13 cellular contexts compared by ENCODE assay signal in genomic region chr17:65049085-65049756, GRCh38. TPM values are rescaled to one million over a fixed set of nuclear protein-coding genes. Genes with fewer than 3 reads are reported as not detected.
DNase-seq lines count a peak whose midpoint lies in the region; ATAC-seq and TF ChIP-seq lines count a peak whose summit lies in the region.
"Had no signal": no experiment of that assay in that cellular context is flagged by ENCODE, and none has a peak within 500 bp of the region (broad histone marks: within the 10 kb centered on the region; RNA-seq: fewer than 3 reads in every experiment).

No MANE protein-coding gene starts in this region.

- H3K9ac ChIP-seq in OCI-LY3 (ENCODE audit: low read length): peak overlapping the region; percentile 59; the same call in 1 of the 2 replicates
- H3K9ac ChIP-seq in endodermal cell (ENCODE audit: extremely low read depth, low read length, poor library complexity, severe bottlenecking): no peak overlapping the region

- CTCF ChIA-PET in activated naive CD4-positive, alpha-beta T cell treated with anti-CD3 and anti-CD28 coated beads for 36 hours (lab: Charles Lee): interaction anchor here (0.6 to 0.7 kb wide), 4 partner anchors 15 to 202 kb away, joined by 3 to 4 read pairs (median 4); no protein-coding TSS in a partner anchor

- ATAC-seq in upper lobe of left lung (ENCODE audit: low FRiP score in 2 of 2): no peak
- ATAC-seq in GM19328 (IDR thresholded peaks at IDR 0.05; ENCODE audit: unreplicated experiment): no peak
- no peak for ATAC-seq in GM21381 (IDR thresholded peaks at IDR 0.05; ENCODE audit: unreplicated experiment)
- ATAC-seq: Panc1 had no signal

- TF ChIP-seq CTCF in OCI-LY3 (IDR thresholded peaks at IDR 0.05; ENCODE audit: low read depth, low read length) (no peak), endodermal cell (conservative IDR thresholded peaks at IDR 0.05) (no peak), upper lobe of left lung (IDR thresholded peaks at IDR 0.05) (no peak)

- TF ChIP-seq POLR2A in upper lobe of left lung (IDR thresholded peaks at IDR 0.05): no peak

- no peak overlapping the region for H3K4me3 Mint-ChIP-seq in activated naive CD4-positive, alpha-beta T cell treated with anti-CD3 and anti-CD28 coated beads for 36 hours
- no peak overlapping the region for H3K4me3 Mint-ChIP-seq in endodermal cell

- H3K9me3 Mint-ChIP-seq in activated naive CD4-positive, alpha-beta T cell treated with anti-CD3 and anti-CD28 coated beads for 36 hours: no peaks in the 10 kb centered on the region
- no peaks in the 10 kb centered on the region for H3K9me3 Mint-ChIP-seq in endodermal cell

- H3K4me1 Mint-ChIP-seq in activated naive CD4-positive, alpha-beta T cell treated with anti-CD3 and anti-CD28 coated beads for 36 hours (ENCODE audit: low read depth): peaks cover 81% of the 10 kb centered on the region
- peaks cover 23% of the 10 kb centered on the region for H3K4me1 Mint-ChIP-seq in endodermal cell

- 72 to 76% methylated on average over 5 of the region's 5 CpGs for WGBS in endodermal cell (ENCODE audit: insufficient coverage in 1 of 2, insufficient read length in 1 of 2), 2 experiments
- WGBS in upper lobe of left lung, 2 donors: 67 to 73% methylated on average over 5 of the region's 5 CpGs

- H3K27ac Mint-ChIP-seq in activated naive CD4-positive, alpha-beta T cell treated with anti-CD3 and anti-CD28 coated beads for 36 hours: peak overlapping the region; percentile 67
- H3K27ac Mint-ChIP-seq in endodermal cell: no peak overlapping the region

- H3K9me3 ChIP-seq in OCI-LY3 (ENCODE audit: insufficient read depth, low read length): no peaks in the 10 kb centered on the region
- H3K9me3 ChIP-seq in endodermal cell (ENCODE audit: control insufficient read depth, low read length): no peaks in the 10 kb centered on the region
- no peaks in the 10 kb centered on the region for H3K9me3 ChIP-seq in upper lobe of left lung

- H3K4me3 ChIP-seq in OCI-LY3 (ENCODE audit: low read length) (peak overlapping the region; percentile 39), endodermal cell (ENCODE audit: low read length) (no peak overlapping the region), upper lobe of left lung (no peak overlapping the region)
- H3K4me3 ChIP-seq: skin epidermis had no signal

- H3K79me2 ChIP-seq in OCI-LY3 (ENCODE audit: low read length): peaks cover 97% of the 10 kb centered on the region

- DNase-seq in activated naive CD4-positive, alpha-beta T cell treated with anti-CD3 and anti-CD28 coated beads for 36 hours: no peak
- no peak for DNase-seq in activated naive CD4-positive, alpha-beta T cell treated with anti-CD3 and anti-CD28 coated beads, Interleukin-2, amount 50 U/mL, for 16 hours
- DNase-seq in endodermal cell: peak; percentile 21
- DNase-seq in upper lobe of left lung: no peak
- DNase-seq in NCI-H2029 (lab: John Stamatoyannopoulos, UW): no peak
- DNase-seq: caudate nucleus, NCI-H1048, WERI-Rb-1 had no signal

- peaks cover 49% of the 10 kb centered on the region for H3K36me3 Mint-ChIP-seq in activated naive CD4-positive, alpha-beta T cell treated with anti-CD3 and anti-CD28 coated beads for 36 hours (ENCODE audit: low read depth)
- H3K36me3 Mint-ChIP-seq in endodermal cell (ENCODE audit: low read depth): peaks cover 65% of the 10 kb centered on the region

- H3K4me1 ChIP-seq in OCI-LY3 (ENCODE audit: low read length) (peaks cover 43% of the 10 kb centered on the region), endodermal cell (ENCODE audit: control insufficient read depth, insufficient read depth, low read length) (peaks cover 6% of the 10 kb centered on the region), upper lobe of left lung (peaks cover 47 to 80% (median 72%) of the 10 kb centered on the region in 4 donors)

- intact Hi-C loops in activated naive CD4-positive, alpha-beta T cell treated with anti-CD3 and anti-CD28 coated beads for 36 hours (cut with micrococcal nuclease): loop anchor here (1.0 kb wide), 1 partner anchor 8 kb away; no protein-coding TSS in a partner anchor

- H3K36me3 ChIP-seq in OCI-LY3 (replicated peaks; ENCODE audit: low read depth, low read length) (peaks cover 60% of the 10 kb centered on the region), endodermal cell (ENCODE audit: control insufficient read depth, insufficient read depth, low read length) (peaks cover 87% of the 10 kb centered on the region), upper lobe of left lung (peaks cover 6 to 56% (median 19%) of the 10 kb centered on the region in 4 donors)

- H3K27me3 Mint-ChIP-seq in activated naive CD4-positive, alpha-beta T cell treated with anti-CD3 and anti-CD28 coated beads for 36 hours (ENCODE audit: low read depth): no peaks in the 10 kb centered on the region
- no peaks in the 10 kb centered on the region for H3K27me3 Mint-ChIP-seq in endodermal cell (ENCODE audit: insufficient read depth)

- peaks cover 34% of the 10 kb centered on the region for H4K20me1 ChIP-seq in OCI-LY3 (ENCODE audit: insufficient read depth, low read length)

- H3K4me2 ChIP-seq in OCI-LY3 (ENCODE audit: low read length): peak overlapping the region; percentile 79

- no peak for TF ChIP-seq EP300 in upper lobe of left lung (IDR thresholded peaks at IDR 0.05)

- H3K27me3 ChIP-seq in OCI-LY3 (ENCODE audit: low read depth, low read length): no peaks in the 10 kb centered on the region
- H3K27me3 ChIP-seq in endodermal cell (ENCODE audit: control insufficient read depth, insufficient read depth, low read length, poor library complexity, severe bottlenecking): no peaks in the 10 kb centered on the region
- no peaks in the 10 kb centered on the region for H3K27me3 ChIP-seq in upper lobe of left lung

- H3K27ac ChIP-seq in OCI-LY3 (ENCODE audit: low read length) (peak overlapping the region; percentile 72), endodermal cell (ENCODE audit: low read depth, low read length) (no peak overlapping the region), upper lobe of left lung (peak overlapping the region in 3 of 4 donors; percentile 44 to 98 (median 83))
- H3K27ac ChIP-seq: WERI-Rb-1 had no signal

- H2AFZ ChIP-seq in OCI-LY3 (ENCODE audit: low read depth, low read length): no peak overlapping the region

RNA-seq across cellular contexts. Expression of gene GNA13, which starts 7.3 kb away (rescaled TPM):
- 10 to 100 TPM; 42.4 to 44.9 TPM for total RNA-seq in activated naive CD4-positive, alpha-beta T cell treated with anti-CD3 and anti-CD28 coated beads for 36 hours
- total RNA-seq in endodermal cell (10 to 100 TPM; 59.3 to 66.8 TPM), upper lobe of left lung (10 to 100 TPM; 33.7 to 56.4 (median 46.2) TPM)
- 59.5 TPM for polyA plus RNA-seq in endodermal cell (2013, experiment 1 of 2)
- 61.0 TPM for polyA plus RNA-seq in endodermal cell (2013, experiment 2 of 2)
